Comparison of ENCODE assay signal across 29 cellular contexts in the genomic region with DNA sequence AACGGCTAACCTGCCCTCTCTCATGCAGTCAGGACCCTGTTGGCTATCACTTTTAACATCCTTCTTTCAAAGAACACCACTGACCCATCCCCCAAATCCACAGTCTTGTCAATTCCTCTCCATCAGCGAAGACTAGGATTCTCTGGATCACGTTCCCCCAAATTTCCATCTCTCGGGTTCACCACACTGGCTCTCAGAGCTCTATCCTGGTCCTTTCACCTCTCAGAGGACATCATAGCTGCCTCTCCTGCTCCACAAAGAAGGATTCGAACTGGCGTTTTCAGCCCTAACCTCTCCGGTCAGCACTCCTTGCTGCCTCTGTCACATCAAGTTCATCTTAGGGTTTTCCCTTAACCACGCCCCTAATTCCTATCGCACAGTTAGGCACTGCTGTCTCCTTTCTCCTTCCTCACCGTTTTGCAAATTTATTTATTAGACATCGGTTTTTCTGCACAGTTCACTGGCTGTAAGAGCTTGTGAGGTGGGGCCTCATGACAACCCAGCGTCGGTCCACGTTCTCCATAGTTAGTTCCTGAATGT.
"Had no signal": no experiment of that assay in that cellular context is flagged by ENCODE, and none has a peak within 500 bp of the region (broad histone marks: within the 10 kb centered on the region; RNA-seq: fewer than 3 reads in every experiment).

No MANE protein-coding gene starts in this region.

- H3K27ac ChIP-seq: breast epithelium, epithelial cell of prostate, esophagus squamous epithelium, heart right ventricle, neural progenitor cell, suprapubic skin, transverse colon had no signal

- H3K9me3 Mint-ChIP-seq: activated T-cell treated with anti-CD3 and anti-CD28 coated beads, Interleukin-2, amount 50 U/mL, for 24 hours; dendritic cell treated with granulocyte-macrophage colony-stimulating factor and Interleukin-4, amounts not matched to agents 40 ng/mL and 50 ng/mL, for 4 days had no signal

- H3K9ac ChIP-seq: neural progenitor cell had no signal

- H3K4me3 ChIP-seq: breast epithelium, esophagus squamous epithelium, heart right ventricle, neural progenitor cell, right atrium auricular region, smooth muscle cell, suprapubic skin, transverse colon had no signal

- H3K27me3 ChIP-seq: neural progenitor cell, right atrium auricular region, transverse colon had no signal

- H3K9me3 ChIP-seq: breast epithelium, esophagus squamous epithelium, heart right ventricle, suprapubic skin, transverse colon had no signal

- H3K4me1 ChIP-seq: breast epithelium, neural progenitor cell, transverse colon had no signal

- H3K4me1 Mint-ChIP-seq: mesothelial cell of epicardium had no signal

- ATAC-seq: heart right ventricle; naive thymus-derived CD4-positive, alpha-beta T cell had no signal

- H3K4me3 Mint-ChIP-seq: activated naive CD4-positive, alpha-beta T cell treated with anti-CD3 and anti-CD28 coated beads, Interleukin-2, amount 10 ng/mL, durations not matched to agents 7 days and 5 days; activated naive CD8-positive, alpha-beta T cell treated with anti-CD3 and anti-CD28 coated beads, Interleukin-2, amount 10 ng/mL, durations not matched to agents 7 days and 5 days; activated T-cell treated with anti-CD3 and anti-CD28 coated beads, Interleukin-2, amount 50 U/mL, for 24 hours; dendritic cell treated with granulocyte-macrophage colony-stimulating factor and Interleukin-4, amounts not matched to agents 40 ng/mL and 50 ng/mL, for 4 days; mesothelial cell of epicardium had no signal

- FAIRE-seq: endometrium, islet of Langerhans, urothelium cell line had no signal

- DNase-seq: activated CD4-positive, alpha-beta T cell treated with anti-CD3 and anti-CD28 coated beads for 4 hours; activated CD4-positive, alpha-beta T cell treated with anti-CD3 and anti-CD28 coated beads, Interleukin-2, amount 50 U/mL, for 4 hours; activated CD4-positive, CD25-positive, alpha-beta regulatory T cell; activated gamma-delta T cell; activated naive CD4-positive, alpha-beta T cell treated with anti-CD3 and anti-CD28 coated beads, Interleukin-2, amount 10 ng/mL, durations not matched to agents 7 days and 5 days; activated naive CD8-positive, alpha-beta T cell treated with anti-CD3 and anti-CD28 coated beads, Interleukin-2, amount 10 ng/mL, durations not matched to agents 7 days and 5 days; activated T-cell treated with anti-CD3 and anti-CD28 coated beads, Interleukin-2, amount 50 U/mL, for 24 hours; central memory CD4-positive, alpha-beta T cell; effector CD4-positive, alpha-beta T cell; esophagus squamous epithelium; foreskin melanocyte; heart right ventricle; mammary epithelial cell; naive thymus-derived CD4-positive, alpha-beta T cell; occipital lobe; stimulated activated CD4-positive, alpha-beta T cell treated with anti-CD3 and anti-CD28 coated beads, Interleukin-1b, Interleukin-23, amount 100 ng/mL, for 48 hours; stimulated activated naive CD4-positive, alpha-beta T cell; transverse colon had no signal

- H3K36me3 ChIP-seq: breast epithelium, esophagus squamous epithelium, heart right ventricle, neural progenitor cell, right atrium auricular region, suprapubic skin, transverse colon had no signal

- H3K27ac Mint-ChIP-seq: activated naive CD4-positive, alpha-beta T cell treated with anti-CD3 and anti-CD28 coated beads, Interleukin-2, amount 10 ng/mL, durations not matched to agents 7 days and 5 days; activated naive CD8-positive, alpha-beta T cell treated with anti-CD3 and anti-CD28 coated beads, Interleukin-2, amount 10 ng/mL, durations not matched to agents 7 days and 5 days; activated T-cell treated with anti-CD3 and anti-CD28 coated beads, Interleukin-2, amount 50 U/mL, for 24 hours; dendritic cell treated with granulocyte-macrophage colony-stimulating factor and Interleukin-4, amounts not matched to agents 40 ng/mL and 50 ng/mL, for 4 days; mesothelial cell of epicardium; neural progenitor cell had no signal

- H3K4me2 ChIP-seq: neural progenitor cell, smooth muscle cell had no signal

- H3K36me3 Mint-ChIP-seq: activated naive CD4-positive, alpha-beta T cell treated with anti-CD3 and anti-CD28 coated beads, Interleukin-2, amount 10 ng/mL, durations not matched to agents 7 days and 5 days; mesothelial cell of epicardium had no signal
